Comparison of ENCODE assay signal across 8 cellular contexts in the genomic region with DNA sequence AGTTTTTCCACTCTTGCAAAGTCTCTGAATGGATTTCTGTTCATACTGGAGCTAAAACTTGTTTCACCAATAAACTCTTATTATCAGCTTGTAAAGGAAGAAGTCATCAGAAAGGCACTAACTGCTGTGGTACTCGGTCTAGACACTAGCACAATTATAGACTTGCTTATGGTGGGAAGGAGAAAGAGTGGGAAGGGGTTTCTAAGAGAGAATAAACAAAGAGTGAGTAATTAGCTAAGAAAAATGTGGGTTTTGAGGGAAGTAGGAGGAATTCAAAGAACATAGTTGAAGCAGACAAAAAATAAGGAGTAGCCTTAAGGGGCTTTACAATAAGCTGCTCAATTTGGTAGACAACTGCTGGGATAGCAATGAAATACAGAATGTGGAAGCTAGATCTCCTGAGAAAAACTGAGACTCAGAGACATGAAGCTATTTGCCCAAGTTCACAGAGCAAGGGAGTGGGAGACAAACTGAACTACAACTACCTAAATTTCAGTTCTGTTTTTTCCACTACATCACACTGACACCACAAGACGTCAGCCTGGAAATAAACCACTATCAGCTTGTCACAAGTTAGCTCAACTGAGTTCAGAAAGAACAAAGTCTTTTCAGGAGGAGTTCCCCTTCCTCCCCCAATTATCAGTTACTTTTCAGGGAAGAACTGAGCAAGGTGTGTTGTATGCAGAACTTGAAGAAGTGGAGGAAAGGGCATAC. TPM values are rescaled to one million over a fixed set of nuclear protein-coding genes. Genes with fewer than 3 reads are reported as not detected.
DNase-seq lines count a peak whose midpoint lies in the region; ATAC-seq and TF ChIP-seq lines count a peak whose summit lies in the region.

No MANE protein-coding gene starts in this region.

- 67 to 75% methylated on average over 2 of the region's 2 CpGs for WGBS in upper lobe of left lung, 2 donors

- ATAC-seq in GM18498 (IDR thresholded peaks at IDR 0.05; ENCODE audit: unreplicated experiment) (peak; percentile 80), GM21529 (IDR thresholded peaks at IDR 0.05; ENCODE audit: unreplicated experiment) (peak; percentile 91), upper lobe of left lung (ENCODE audit: low FRiP score in 2 of 2) (peak in 1 of 2 donors; percentile 72)
- peak; percentile 43 for ATAC-seq in effector memory CD8-positive, alpha-beta T cell (replicated peaks)

- peak overlapping the region in 3 of 4 donors; percentile 35 to 62 (median 44) for H3K27ac ChIP-seq in upper lobe of left lung

- no peak overlapping the region for H3K27ac Mint-ChIP-seq in effector memory CD8-positive, alpha-beta T cell

- in situ Hi-C loops in KBM-7 (cut with MboI; ENCODE audit: low pct_unique_long_range_greater_than_20kb, low sequenced_read_pairs), result no loop called here

- H3K4me3 ChIP-seq in upper lobe of left lung, result no peak overlapping the region

- peaks cover 5 to 14% of the 10 kb centered on the region in 2 donors for H3K4me1 Mint-ChIP-seq in effector memory CD8-positive, alpha-beta T cell (ENCODE audit: low read depth in 2 of 2)

- H3K27me3 ChIP-seq in upper lobe of left lung, result no peaks in the 10 kb centered on the region

- no peaks in the 10 kb centered on the region for H3K9me3 ChIP-seq in upper lobe of left lung

- no peak for TF ChIP-seq CTCF in upper lobe of left lung (IDR thresholded peaks at IDR 0.05)

- peaks cover 0 to 7% (median 0%) of the 10 kb centered on the region in 4 donors for H3K36me3 ChIP-seq in upper lobe of left lung

- DNase-seq in KBM-7 (peak; percentile 82), upper lobe of left lung (no peak), epidermal melanocyte (ENCODE audit: insufficient read length, low spot score) (no peak), NCI-H748 treated with DMSO at 0.1 percent for 48 hours (lab: John Stamatoyannopoulos, UW) (no peak), NK-92 (lab: John Stamatoyannopoulos, UW; ENCODE audit: unreplicated experiment) (no peak)
- no peak for DNase-seq in effector memory CD8-positive, alpha-beta T cell

- peak in 1 of 4 donors; percentile 16 for TF ChIP-seq POLR2A in upper lobe of left lung (IDR thresholded peaks at IDR 0.05)

- TF ChIP-seq EP300 in upper lobe of left lung (IDR thresholded peaks at IDR 0.05), result peak in 1 of 4 donors; percentile 9

- H3K4me1 ChIP-seq in upper lobe of left lung, result peaks cover 15 to 29% (median 24%) of the 10 kb centered on the region in 4 donors

- no peak overlapping the region for H3K4me3 Mint-ChIP-seq in effector memory CD8-positive, alpha-beta T cell

- H3K36me3 Mint-ChIP-seq in effector memory CD8-positive, alpha-beta T cell (ENCODE audit: insufficient read depth), result no peaks in the 10 kb centered on the region

- peaks cover 0 to 12% of the 10 kb centered on the region in 2 donors for H3K9me3 Mint-ChIP-seq in effector memory CD8-positive, alpha-beta T cell

- H3K27me3 Mint-ChIP-seq in effector memory CD8-positive, alpha-beta T cell, result no peaks in the 10 kb centered on the region

RNA-seq across cellular contexts. Expression of a gene that starts 59.7 kb away (rescaled TPM):
- 10 to 100 TPM; 29.8 to 83.6 (median 51.1) TPM for total RNA-seq in upper lobe of left lung
